ENCODE assay signal across 24 cellular contexts in the genomic region with DNA sequence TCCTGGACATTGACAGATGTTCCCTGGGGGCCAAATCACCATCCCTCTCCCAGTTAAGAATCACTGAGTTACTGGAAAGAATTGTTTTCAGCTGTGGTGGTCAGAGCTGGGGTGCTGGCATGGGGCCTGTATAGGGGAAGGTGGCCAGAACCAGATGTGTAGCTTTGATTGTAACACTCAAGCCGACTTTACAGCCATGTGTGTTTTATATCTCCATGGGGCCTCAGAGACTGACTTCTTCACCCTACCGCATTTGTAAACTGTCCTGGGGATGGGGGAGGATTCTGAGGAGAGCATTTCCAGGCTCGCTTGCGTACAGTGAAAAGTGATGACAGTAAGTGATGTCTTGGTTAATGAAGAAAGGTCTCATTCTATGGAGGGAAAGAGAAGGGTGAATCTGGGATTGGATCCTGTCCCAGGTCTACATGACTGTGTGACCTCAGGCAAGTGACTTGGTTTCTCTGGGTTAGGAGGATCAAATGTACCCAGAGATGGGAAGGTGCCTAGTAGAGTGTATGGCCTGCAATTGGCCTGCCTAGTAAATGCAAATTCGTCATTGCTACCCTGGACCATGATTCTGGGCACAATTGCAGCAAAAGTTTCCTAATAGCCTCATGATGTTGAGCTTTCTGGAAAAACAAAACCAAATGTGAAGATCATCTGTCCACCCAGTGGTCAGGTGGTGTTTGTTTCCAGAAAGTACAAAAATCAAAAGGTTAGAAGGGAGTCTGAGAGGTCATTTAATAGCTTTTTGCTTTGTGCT. TPM values are rescaled to one million over a fixed set of nuclear protein-coding genes. Genes with fewer than 3 reads are reported as not detected.
DNase-seq lines count a peak whose midpoint lies in the region; FAIRE-seq and TF ChIP-seq lines count a peak whose summit lies in the region.
"Had no signal": no experiment of that assay in that cellular context is flagged by ENCODE, and none has a peak within 500 bp of the region (broad histone marks: within the 10 kb centered on the region; RNA-seq: fewer than 3 reads in every experiment).

No MANE protein-coding gene starts in this region.

- FAIRE-seq in urothelium cell line (lab: Jason Lieb, UNC): no peak
- FAIRE-seq in RCC 7860 (lab: Jason Lieb, UNC): no peak
- FAIRE-seq: A204.1, GM12892 had no signal

- no peak overlapping the region for H3K4me2 ChIP-seq in SK-N-SH

- no peaks in the 10 kb centered on the region for H3K79me2 ChIP-seq in SK-N-SH (ENCODE audit: insufficient read depth)

- peak in 1 of 2 experiments; percentile 73; a peak in 2 of 4 replicates for TF ChIP-seq EP300 in SK-N-SH (IDR thresholded peaks at IDR 0.05; ENCODE audit: borderline replicate concordance in 1 of 2, low read depth in 1 of 2, low read length in 1 of 2)

- peak overlapping the region in 1 of 2 experiments; percentile 54; a peak in 2 of 4 replicates for H3K27ac ChIP-seq in SK-N-SH (ENCODE audit: low read depth in 2 of 2, low read length in 1 of 2)
- H3K27ac ChIP-seq: heart left ventricle, psoas muscle, testis had no signal

- H3K36me3 Mint-ChIP-seq in mesothelial cell of epicardium: no peaks in the 10 kb centered on the region
- H3K36me3 Mint-ChIP-seq: CD14-positive monocyte; natural killer cell treated with Interleukin-12 subunit alpha and Interleukin-12 subunit beta and Interleukin-15 and Interleukin-18, amount 100 ng/mL, for 72 hours had no signal

- no peak overlapping the region for H3K4me3 ChIP-seq in SK-N-SH (ENCODE audit: low read depth in 2 of 2, low read length in 1 of 2)
- H3K4me3 ChIP-seq in fibroblast of mammary gland (ENCODE audit: control insufficient read depth, low read depth, low read length): no peak overlapping the region
- H3K4me3 ChIP-seq: heart left ventricle, psoas muscle, testis had no signal

- no peak for TF ChIP-seq RAD21 in SK-N-SH (IDR thresholded peaks at IDR 0.05; ENCODE audit: low read length)

- H3K4me1 ChIP-seq in SK-N-SH (ENCODE audit: control insufficient read depth in 1 of 2, insufficient read depth in 2 of 2, low read depth in 1 of 2, low read length in 1 of 2): peaks cover 6% of the 10 kb centered on the region in 2 experiments; a peak in 2 of 4 replicates
- H3K4me1 ChIP-seq: heart left ventricle, psoas muscle, testis had no signal

- H3K9me3 Mint-ChIP-seq in mesothelial cell of epicardium: no peaks in the 10 kb centered on the region
- H3K9me3 Mint-ChIP-seq: activated CD4-positive, alpha-beta T cell treated with anti-CD3 and anti-CD28 coated beads, Interleukin-2, amount 10 ng/mL, durations not matched to agents 7 days and 5 days; CD14-positive monocyte; natural killer cell treated with Interleukin-12 subunit alpha and Interleukin-12 subunit beta and Interleukin-15 and Interleukin-18, amount 100 ng/mL, for 72 hours had no signal

- no peaks in the 10 kb centered on the region for H3K9me3 ChIP-seq in SK-N-SH
- H3K9me3 ChIP-seq: heart left ventricle, psoas muscle, testis had no signal

- no peak for TF ChIP-seq POLR2A in erythroblast (IDR thresholded peaks at IDR 0.05; ENCODE audit: low read length)

- 68% methylated on average over 5 of the region's 5 CpGs for WGBS in SK-N-SH (ENCODE audit: low lambda C conversion rate)

- H3K9ac ChIP-seq in SK-N-SH: no peak overlapping the region

- CTCF ChIA-PET in SK-N-SH (lab: Yijun Ruan, JAX): interaction anchor here (0.6 to 4.6 kb wide), 11 partner anchors 12 to 1092 kb away, joined by 3 to 35 read pairs (median 4); no protein-coding TSS in a partner anchor

- H3K27ac Mint-ChIP-seq in mesothelial cell of epicardium: peak overlapping the region; percentile 62
- H3K27ac Mint-ChIP-seq: activated CD4-positive, alpha-beta T cell treated with anti-CD3 and anti-CD28 coated beads, Interleukin-2, amount 10 ng/mL, durations not matched to agents 7 days and 5 days; CD14-positive monocyte; natural killer cell treated with Interleukin-12 subunit alpha and Interleukin-12 subunit beta and Interleukin-15 and Interleukin-18, amount 100 ng/mL, for 72 hours had no signal

- DNase-seq in AG09319 (ENCODE audit: extremely low read depth, low read depth): peak; percentile 30
- DNase-seq in SK-N-SH: peak; percentile 71
- DNase-seq in fibroblast of mammary gland (ENCODE audit: low read depth): peak; percentile 87
- DNase-seq in mesothelial cell of epicardium (ENCODE audit: low spot score in 2 of 2, unreplicated experiment in 2 of 2): no peak
- DNase-seq in urothelium cell line (ENCODE audit: low spot score): no peak
- DNase-seq in RCC 7860 (ENCODE audit: low spot score): no peak
- DNase-seq in erythroblast (lab: John Stamatoyannopoulos, UW): no peak
- DNase-seq in NCI-H2081 treated with DMSO at 0.1 percent for 48 hours (lab: John Stamatoyannopoulos, UW): no peak
- DNase-seq: activated CD4-positive, alpha-beta T cell treated with anti-CD3 and anti-CD28 coated beads, Interleukin-2, amount 10 ng/mL, durations not matched to agents 7 days and 5 days; activated CD8-positive, alpha-beta memory T cell treated with anti-CD3 and anti-CD28 coated beads, Interleukin-2, amount 50 U/mL, for 4 hours; activated gamma-delta T cell treated with Interleukin-2 at 50 U/mL for 16 hours; amygdala; DMS153; islet precursor cell; mesendoderm; NCI-H146; psoas muscle; SW 1271; testis had no signal

- H3K36me3 ChIP-seq in SK-N-SH (replicated peaks in 1 of 2; ENCODE audit: control insufficient read depth in 1 of 2, insufficient read depth in 2 of 2, low read length in 1 of 2): no peaks in the 10 kb centered on the region
- H3K36me3 ChIP-seq: heart left ventricle had no signal

- H3K9me2 ChIP-seq in SK-N-SH: no peaks in the 10 kb centered on the region

- H3K4me3 Mint-ChIP-seq in mesothelial cell of epicardium: no peak overlapping the region
- H3K4me3 Mint-ChIP-seq: activated CD4-positive, alpha-beta T cell treated with anti-CD3 and anti-CD28 coated beads, Interleukin-2, amount 10 ng/mL, durations not matched to agents 7 days and 5 days; CD14-positive monocyte; natural killer cell treated with Interleukin-12 subunit alpha and Interleukin-12 subunit beta and Interleukin-15 and Interleukin-18, amount 100 ng/mL, for 72 hours had no signal

- POLR2A ChIA-PET in SK-N-SH (lab: Yijun Ruan, JAX): interaction anchor here (1.5 kb wide), 1 partner anchor 114 kb away, joined by 3 read pairs; no protein-coding TSS in a partner anchor

- TF ChIP-seq CTCF in AG09319 (IDR thresholded peaks at IDR 0.05; ENCODE audit: low read depth, low read length): no peak
- no peak for TF ChIP-seq CTCF in SK-N-SH (IDR thresholded peaks at IDR 0.05)
- no peak for TF ChIP-seq CTCF in fibroblast of mammary gland (conservative IDR thresholded peaks at IDR 0.05; ENCODE audit: control insufficient read depth, insufficient read depth, low read depth, low read length)
- no peak for TF ChIP-seq CTCF in mesothelial cell of epicardium (IDR thresholded peaks at IDR 0.05; ENCODE audit: unreplicated experiment)

- H3K27me3 Mint-ChIP-seq in mesothelial cell of epicardium (ENCODE audit: low read depth): no peaks in the 10 kb centered on the region
- H3K27me3 Mint-ChIP-seq: activated CD4-positive, alpha-beta T cell treated with anti-CD3 and anti-CD28 coated beads, Interleukin-2, amount 10 ng/mL, durations not matched to agents 7 days and 5 days had no signal

- H3K27me3 ChIP-seq in SK-N-SH (ENCODE audit: insufficient read depth): no peaks in the 10 kb centered on the region
- H3K27me3 ChIP-seq: testis had no signal

- H2AFZ ChIP-seq in SK-N-SH (ENCODE audit: low read depth): no peak overlapping the region

- H3K4me1 Mint-ChIP-seq in mesothelial cell of epicardium: peaks cover 9% of the 10 kb centered on the region

- no peaks in the 10 kb centered on the region for H4K20me1 ChIP-seq in SK-N-SH (ENCODE audit: insufficient read depth)

- H3F3A ChIP-seq in SK-N-SH (replicated peaks; ENCODE audit: insufficient read depth): no peaks in the 10 kb centered on the region

TF ChIP-seq in SK-N-SH, 30 proteins besides CTCF, POLR2A, EP300 and RAD21:
- TF ChIP-seq GATA2 (CRISPR knock-in tag; IDR thresholded peaks at IDR 0.05) (peak; percentile 63), FOXJ3 (CRISPR knock-in tag; IDR thresholded peaks at IDR 0.05) (0 out of 2 replicates have a peak, but pooled peaks have one; percentile 23), NRF1 (IDR thresholded peaks at IDR 0.05; ENCODE audit: low read depth, low read length) (no peak), TCF12 (IDR thresholded peaks at IDR 0.05) (peak; percentile 18; the same call in 1 of the 2 replicates)

RNA-seq across cellular contexts. Expression of a gene that starts 49.7 kb away (rescaled TPM):
- polyA plus RNA-seq in SK-N-SH (2012; rRNA removed): 48.2 and 53.8 TPM in 2 replicates
- polyA plus RNA-seq in SK-N-SH (2012; cell fraction: cytosol; rRNA removed): 33.7 and 41.4 TPM in 2 replicates
- 101 and 121 TPM in 2 replicates for polyA plus RNA-seq in SK-N-SH (2012; cell fraction: nucleus; rRNA removed)
- total RNA-seq in mesothelial cell of epicardium: 155 to 164 TPM (median 159 TPM) in 3 replicates

RNA-seq across cellular contexts. Expression of a gene that starts 50.3 kb away (rescaled TPM):
- 12.5 and 12.6 TPM in 2 replicates for polyA plus RNA-seq in SK-N-SH (2012; rRNA removed)
- polyA plus RNA-seq in SK-N-SH (2012; cell fraction: cytosol; rRNA removed): 3.7 and 6.3 TPM in 2 replicates
- polyA plus RNA-seq in SK-N-SH (2012; cell fraction: nucleus; rRNA removed): 35.6 and 35.9 TPM in 2 replicates
- 31.3 to 33.1 TPM (median 32.6 TPM) in 3 replicates for total RNA-seq in mesothelial cell of epicardium
- total RNA-seq: activated CD4-positive, alpha-beta T cell treated with anti-CD3 and anti-CD28 coated beads, Interleukin-2, amount 10 ng/mL, durations not matched to agents 7 days and 5 days; natural killer cell treated with Interleukin-12 subunit alpha and Interleukin-12 subunit beta and Interleukin-15 and Interleukin-18, amount 100 ng/mL, for 72 hours had no signal

Comparison
In these comparisons a context has a peak if more than half of its experiments do, and no peak if none do; other contexts are left out.
1. DNase-seq: peak in AG09319 (single experiment), SK-N-SH (single experiment) and fibroblast of mammary gland (single experiment); none in mesothelial cell of epicardium (0 of 2), urothelium cell line (single experiment), RCC 7860 (single experiment), erythroblast (0 of 2) and NCI-H2081 treated with DMSO at 0.1 percent for 48 hours (single experiment).